Comparison of ENCODE assay signal across 1 cellular context in the genomic region with DNA sequence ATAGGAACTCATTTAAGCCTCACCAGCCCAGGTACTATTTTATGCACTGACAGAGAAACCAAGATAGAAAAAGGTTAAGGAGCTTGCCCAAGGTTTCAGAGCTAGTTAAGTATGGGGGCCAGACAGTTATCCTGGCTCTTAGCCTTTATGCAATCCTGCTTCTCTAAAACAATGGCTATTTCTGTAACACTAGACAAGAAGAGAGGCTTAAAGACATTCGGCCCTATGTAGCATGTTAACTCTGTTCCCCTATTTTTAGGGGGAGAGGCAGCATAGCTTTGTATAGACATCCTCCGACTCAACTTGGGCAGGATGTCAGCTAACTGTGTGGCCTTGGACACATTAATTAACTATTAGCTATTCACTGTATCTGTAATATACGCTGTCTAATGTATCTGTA.
TF ChIP-seq lines count a peak whose summit lies in the region.

No MANE protein-coding gene starts in this region.

TF ChIP-seq in IMR-90, 13 proteins besides CTCF, POLR2A, EP300 and RAD21:
- TF ChIP-seq, protein P1, sequence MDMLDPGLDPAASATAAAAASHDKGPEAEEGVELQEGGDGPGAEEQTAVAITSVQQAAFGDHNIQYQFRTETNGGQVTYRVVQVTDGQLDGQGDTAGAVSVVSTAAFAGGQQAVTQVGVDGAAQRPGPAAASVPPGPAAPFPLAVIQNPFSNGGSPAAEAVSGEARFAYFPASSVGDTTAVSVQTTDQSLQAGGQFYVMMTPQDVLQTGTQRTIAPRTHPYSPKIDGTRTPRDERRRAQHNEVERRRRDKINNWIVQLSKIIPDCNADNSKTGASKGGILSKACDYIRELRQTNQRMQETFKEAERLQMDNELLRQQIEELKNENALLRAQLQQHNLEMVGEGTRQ (IDR thresholded peaks at IDR 0.05; ENCODE audit: low read depth, low read length) = no peak
- TF ChIP-seq MAZ (IDR thresholded peaks at IDR 0.05; ENCODE audit: borderline replicate concordance, low read depth, low read length) (no peak), FOS (IDR thresholded peaks at IDR 0.05; ENCODE audit: low read depth, low read length) (no peak), RFX5 (IDR thresholded peaks at IDR 0.05; ENCODE audit: low read depth, low read length) (no peak), CEBPB (IDR thresholded peaks at IDR 0.05; ENCODE audit: low read depth, low read length) (no peak), CHD1 (IDR thresholded peaks at IDR 0.05; ENCODE audit: low read depth, low read length) (no peak), BHLHE40 (IDR thresholded peaks at IDR 0.05; ENCODE audit: low read depth, low read length) (no peak), NFE2L2 (IDR thresholded peaks at IDR 0.05; ENCODE audit: low read depth, low read length) (no peak), MAFK (IDR thresholded peaks at IDR 0.05; ENCODE audit: low read depth, low read length) (no peak), MXI1 (IDR thresholded peaks at IDR 0.05; ENCODE audit: borderline replicate concordance, low read depth, low read length) (no peak), SMC3 (IDR thresholded peaks at IDR 0.05; ENCODE audit: low read depth, low read length) (no peak), RCOR1 (IDR thresholded peaks at IDR 0.05; ENCODE audit: insufficient replicate concordance, low read length) (no peak)
- TF ChIP-seq, protein P2, sequence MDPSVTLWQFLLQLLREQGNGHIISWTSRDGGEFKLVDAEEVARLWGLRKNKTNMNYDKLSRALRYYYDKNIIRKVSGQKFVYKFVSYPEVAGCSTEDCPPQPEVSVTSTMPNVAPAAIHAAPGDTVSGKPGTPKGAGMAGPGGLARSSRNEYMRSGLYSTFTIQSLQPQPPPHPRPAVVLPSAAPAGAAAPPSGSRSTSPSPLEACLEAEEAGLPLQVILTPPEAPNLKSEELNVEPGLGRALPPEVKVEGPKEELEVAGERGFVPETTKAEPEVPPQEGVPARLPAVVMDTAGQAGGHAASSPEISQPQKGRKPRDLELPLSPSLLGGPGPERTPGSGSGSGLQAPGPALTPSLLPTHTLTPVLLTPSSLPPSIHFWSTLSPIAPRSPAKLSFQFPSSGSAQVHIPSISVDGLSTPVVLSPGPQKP (IDR thresholded peaks at IDR 0.05; ENCODE audit: borderline replicate concordance, low read depth, low read length) = no peak
TF ChIP-seq in IMR-90: peak in this region for 0.
